In genomic region chr13:105979586-105979985, GRCh38 we compare ENCODE assay signal across 15 cellular contexts.
DNase-seq lines count a peak whose midpoint lies in the region; ATAC-seq and TF ChIP-seq lines count a peak whose summit lies in the region.
"Had no signal": no experiment of that assay in that cellular context is flagged by ENCODE, and none has a peak within 500 bp of the region (broad histone marks: within the 10 kb centered on the region; RNA-seq: fewer than 3 reads in every experiment).

No MANE protein-coding gene starts in this region.

- 57% methylated on average over 6 of the region's 6 CpGs for WGBS in prostate gland
- WGBS in aorta, 2 donors = 63 to 67% methylated on average over 6 of the region's 6 CpGs

- H3K27me3 ChIP-seq in prostate gland (replicated peaks; ENCODE audit: insufficient read depth) (no peaks in the 10 kb centered on the region), aorta (ENCODE audit: control insufficient read depth in 1 of 2, insufficient read depth in 2 of 2, low read length in 1 of 2) (no peaks in the 10 kb centered on the region)
- H3K27me3 ChIP-seq: dorsolateral prefrontal cortex had no signal

- no peak overlapping the region for H3K27ac ChIP-seq in prostate gland
- no peak overlapping the region for H3K27ac ChIP-seq in aorta (ENCODE audit: low read depth in 1 of 2, low read length in 2 of 2)
- H3K27ac ChIP-seq: dorsolateral prefrontal cortex, GM23248 had no signal

- H3K27me3 Mint-ChIP-seq in activated naive CD8-positive, alpha-beta T cell treated with anti-CD3 and anti-CD28 coated beads for 36 hours = no peaks in the 10 kb centered on the region
- H3K27me3 Mint-ChIP-seq: activated CD4-positive, alpha-beta memory T cell treated with anti-CD3 and anti-CD28 coated beads for 36 hours; stimulated activated naive CD8-positive, alpha-beta T cell treated with anti-CD3 and anti-CD28 coated beads, Interleukin-15, Interleukin-2, amounts not matched to agents 100 ng/mL and 50 ng/mL, for 24 hours had no signal

- H3K4me1 ChIP-seq in prostate gland (replicated peaks) (no peaks in the 10 kb centered on the region), aorta (ENCODE audit: control insufficient read depth in 1 of 2, insufficient read depth in 2 of 2, low read length in 2 of 2) (no peaks in the 10 kb centered on the region)

- ATAC-seq in aorta (ENCODE audit: low FRiP score) (no peak), HG03442 (IDR thresholded peaks at IDR 0.05; ENCODE audit: unreplicated experiment) (no peak), GM21381 (IDR thresholded peaks at IDR 0.05; ENCODE audit: unreplicated experiment) (no peak)
- ATAC-seq: activated naive CD4-positive, alpha-beta T cell treated with anti-CD3 and anti-CD28 coated beads, Interleukin-2, amount 50 U/mL, for 72 hours; left ventricle myocardium superior had no signal

- TF ChIP-seq CTCF in fibroblast of pulmonary artery (IDR thresholded peaks at IDR 0.05; ENCODE audit: low read length, missing control alignments) = no peak
- peak in 1 of 4 experiments; percentile 15 for TF ChIP-seq CTCF in prostate gland (IDR thresholded peaks at IDR 0.05)

- no peak overlapping the region for H3K27ac Mint-ChIP-seq in activated naive CD8-positive, alpha-beta T cell treated with anti-CD3 and anti-CD28 coated beads for 36 hours
- H3K27ac Mint-ChIP-seq: activated CD4-positive, alpha-beta memory T cell treated with anti-CD3 and anti-CD28 coated beads for 36 hours; activated naive CD4-positive, alpha-beta T cell treated with anti-CD3 and anti-CD28 coated beads, Interleukin-2, amount 50 U/mL, for 72 hours; stimulated activated naive CD8-positive, alpha-beta T cell treated with anti-CD3 and anti-CD28 coated beads, Interleukin-15, Interleukin-2, amounts not matched to agents 100 ng/mL and 50 ng/mL, for 24 hours had no signal

- H3K9me3 Mint-ChIP-seq in activated naive CD8-positive, alpha-beta T cell treated with anti-CD3 and anti-CD28 coated beads for 36 hours = no peaks in the 10 kb centered on the region
- H3K9me3 Mint-ChIP-seq: activated naive CD4-positive, alpha-beta T cell treated with anti-CD3 and anti-CD28 coated beads, Interleukin-2, amount 50 U/mL, for 72 hours had no signal

- H3K4me1 Mint-ChIP-seq in activated naive CD8-positive, alpha-beta T cell treated with anti-CD3 and anti-CD28 coated beads for 36 hours = no peaks in the 10 kb centered on the region

- DNase-seq in HPDE6-E6E7 (ENCODE audit: extremely low spot score) (peak; percentile 26), NCI-H748 treated with DMSO at 0.1 percent for 48 hours (lab: John Stamatoyannopoulos, UW) (peak; percentile 82), fibroblast of pulmonary artery (ENCODE audit: low read depth) (peak; percentile 14), prostate gland (ENCODE audit: low spot score) (peak; percentile 40), aorta (no peak)
- no peak for DNase-seq in activated naive CD8-positive, alpha-beta T cell treated with anti-CD3 and anti-CD28 coated beads for 36 hours
- DNase-seq: activated CD4-positive, alpha-beta memory T cell treated with anti-CD3 and anti-CD28 coated beads for 36 hours; dorsolateral prefrontal cortex; GM23248; left ventricle myocardium superior; stimulated activated CD4-positive, alpha-beta T cell treated with anti-CD3 and anti-CD28 coated beads, Interleukin-4, amount 100 ng/mL, for 4 hours had no signal

- TF ChIP-seq POLR2A in prostate gland (IDR thresholded peaks at IDR 0.05) = no peak

- intact Hi-C loops in prostate gland (cut with DNase I) (no loop called here), aorta (cut with DNase I) (no loop called here)

- H3K36me3 Mint-ChIP-seq in activated naive CD8-positive, alpha-beta T cell treated with anti-CD3 and anti-CD28 coated beads for 36 hours = no peaks in the 10 kb centered on the region
- H3K36me3 Mint-ChIP-seq: activated CD4-positive, alpha-beta memory T cell treated with anti-CD3 and anti-CD28 coated beads for 36 hours; activated naive CD4-positive, alpha-beta T cell treated with anti-CD3 and anti-CD28 coated beads, Interleukin-2, amount 50 U/mL, for 72 hours had no signal

- H3K9me3 ChIP-seq in prostate gland = no peaks in the 10 kb centered on the region
- H3K9me3 ChIP-seq in aorta (ENCODE audit: control insufficient read depth, low read length) = no peaks in the 10 kb centered on the region

- H3K4me3 Mint-ChIP-seq in activated naive CD8-positive, alpha-beta T cell treated with anti-CD3 and anti-CD28 coated beads for 36 hours = no peak overlapping the region
- H3K4me3 Mint-ChIP-seq: activated CD4-positive, alpha-beta memory T cell treated with anti-CD3 and anti-CD28 coated beads for 36 hours; stimulated activated naive CD8-positive, alpha-beta T cell treated with anti-CD3 and anti-CD28 coated beads, Interleukin-15, Interleukin-2, amounts not matched to agents 100 ng/mL and 50 ng/mL, for 24 hours had no signal

- H3K4me3 ChIP-seq in fibroblast of pulmonary artery (replicated peaks; ENCODE audit: low read depth, low read length) (no peak overlapping the region), prostate gland (no peak overlapping the region), aorta (ENCODE audit: low read length in 2 of 2) (no peak overlapping the region)
- H3K4me3 ChIP-seq: dorsolateral prefrontal cortex, GM23248 had no signal

- H3K36me3 ChIP-seq in prostate gland = no peaks in the 10 kb centered on the region
- H3K36me3 ChIP-seq in aorta (ENCODE audit: control insufficient read depth in 1 of 2, insufficient read depth in 2 of 2, low read length in 1 of 2) = no peaks in the 10 kb centered on the region

Comparison
In these comparisons a context has a peak if more than half of its experiments do, and no peak if none do; other contexts are left out.
1. DNase-seq: peak in HPDE6-E6E7 (single experiment), NCI-H748 treated with DMSO at 0.1 percent for 48 hours (single experiment), fibroblast of pulmonary artery (single experiment) and prostate gland (single experiment); none in aorta (0 of 2) and activated naive CD8-positive, alpha-beta T cell treated with anti-CD3 and anti-CD28 coated beads for 36 hours (single experiment).